26 cellular contexts compared by ENCODE assay signal in the genomic region with DNA sequence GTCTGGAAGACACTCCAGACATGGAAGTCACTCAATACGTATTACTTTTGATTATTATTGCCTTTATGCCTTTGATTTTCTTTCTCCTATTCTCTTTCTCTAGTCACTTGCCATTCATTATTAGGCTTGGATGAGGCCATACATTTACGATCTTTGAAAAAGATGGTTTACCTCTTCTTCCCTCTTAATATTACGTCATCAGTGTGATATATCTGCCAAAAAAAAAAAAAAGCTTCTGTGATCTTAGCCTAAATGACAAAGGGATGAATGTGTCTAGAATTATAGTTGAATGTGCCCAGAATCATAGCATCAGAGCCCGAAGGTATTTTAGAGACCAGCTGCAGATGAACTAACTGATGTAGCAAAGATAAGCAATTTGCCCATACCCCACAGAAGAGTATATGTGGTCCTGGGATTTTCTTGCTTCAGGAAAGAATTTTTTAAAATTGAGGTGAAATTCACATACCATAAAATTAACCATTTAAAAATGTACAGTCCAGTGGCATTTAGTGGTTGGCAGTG.
"Had no signal": no experiment of that assay in that cellular context is flagged by ENCODE, and none has a peak within 500 bp of the region (broad histone marks: within the 10 kb centered on the region; RNA-seq: fewer than 3 reads in every experiment).

No MANE protein-coding gene starts in this region.

- H3K4me3 ChIP-seq: esophagus squamous epithelium, gastrocnemius medialis, heart right ventricle, left lung, lower lobe of right lung, mucosa of descending colon had no signal

- H3K36me3 ChIP-seq: esophagus squamous epithelium, gastrocnemius medialis, heart right ventricle, left lung, lower lobe of right lung had no signal

- H3K27me3 ChIP-seq: esophagus squamous epithelium, gastrocnemius medialis, left lung had no signal

- H3K27ac ChIP-seq: epithelial cell of prostate, esophagus squamous epithelium, gastrocnemius medialis, heart right ventricle, left lung, lower lobe of right lung had no signal

- FAIRE-seq: endometrium, islet of Langerhans, keratinocyte had no signal

- ATAC-seq: effector memory CD8-positive, alpha-beta T cell; esophagus mucosa; gastrocnemius medialis; heart right ventricle; left cardiac atrium; left lung; left ventricle myocardium superior; lower lobe of right lung; mucosa of descending colon; naive thymus-derived CD8-positive, alpha-beta T cell had no signal

- H3K9me3 ChIP-seq: esophagus squamous epithelium, lower lobe of right lung, mucosa of descending colon had no signal

- DNase-seq: cortex of kidney; effector CD8-positive, alpha-beta T cell; effector memory CD8-positive, alpha-beta T cell; endodermal cell; erythroblast; esophagus squamous epithelium; foreskin fibroblast; foreskin melanocyte; gastrocnemius medialis; glutamatergic neuron; head of caudate nucleus; heart right ventricle; hippocampal formation; left cardiac atrium; left lung; left ventricle myocardium superior; lower lobe of right lung; mesenchymal stem cell; mucosa of descending colon; naive B cell; naive thymus-derived CD8-positive, alpha-beta T cell had no signal

- H3K4me1 ChIP-seq: gastrocnemius medialis had no signal
